ENCODE assay signal across 2 cellular contexts in genomic region chr13:102344410-102344809, GRCh38.
"Had no signal": no experiment of that assay in that cellular context is flagged by ENCODE, and none has a peak within 500 bp of the region (broad histone marks: within the 10 kb centered on the region; RNA-seq: fewer than 3 reads in every experiment).

No MANE protein-coding gene starts in this region.

- DNase-seq: GDM1 had no signal

- H3K4me3 ChIP-seq: GM12878 had no signal
